ENCODE assay signal across 1 cellular context in genomic region chr9:95103385-95104087, GRCh38.
TF ChIP-seq lines count a peak whose summit lies in the region.

No MANE protein-coding gene starts in this region.

TF ChIP-seq in HepG2, 621 proteins besides CTCF, POLR2A, EP300 and RAD21 (continued from another document):
- TF ChIP-seq RBM39 (IDR thresholded peaks at IDR 0.05; ENCODE audit: low read depth, low read length, poor library complexity, severe bottlenecking): no peak
- no peak for TF ChIP-seq MED13 (CRISPR knock-in tag; IDR thresholded peaks at IDR 0.05)
- no peak for TF ChIP-seq GABPB1 (CRISPR knock-in tag; IDR thresholded peaks at IDR 0.05)
- no peak for TF ChIP-seq ZBTB7A (CRISPR knock-in tag; IDR thresholded peaks at IDR 0.05)
- TF ChIP-seq MAFG (CRISPR knock-in tag; IDR thresholded peaks at IDR 0.05): no peak
- no peak for TF ChIP-seq POGK (CRISPR knock-in tag; conservative IDR thresholded peaks at IDR 0.05)
